ENCODE assay signal across 12 cellular contexts in the genomic region with DNA sequence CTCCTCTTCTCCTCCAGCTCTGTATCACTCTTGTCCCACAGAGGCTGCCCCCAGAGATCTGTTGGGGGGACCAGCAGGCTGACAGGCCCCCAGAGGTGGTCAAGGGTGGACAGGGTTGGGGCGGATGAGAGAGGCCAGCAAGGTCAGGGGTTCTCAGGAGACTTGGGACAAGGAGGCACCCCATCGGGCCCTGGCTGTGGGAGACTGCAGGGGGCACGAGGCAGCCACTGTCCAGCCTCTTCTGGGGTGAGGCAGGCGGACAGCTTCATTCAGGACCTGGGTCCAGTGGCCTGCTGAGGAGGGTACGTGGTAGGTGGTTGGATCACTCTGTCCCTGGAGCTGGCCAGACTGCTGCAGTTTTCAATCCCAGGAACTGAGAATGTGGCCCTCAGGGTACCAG. TPM values are rescaled to one million over a fixed set of nuclear protein-coding genes. Genes with fewer than 3 reads are reported as not detected.
"Had no signal": no experiment of that assay in that cellular context is flagged by ENCODE, and none has a peak within 500 bp of the region (broad histone marks: within the 10 kb centered on the region; RNA-seq: fewer than 3 reads in every experiment).

No MANE protein-coding gene starts in this region.

- H3K4me3 ChIP-seq: GM23248, GM23338, HAP-1 had no signal

- H3K27ac ChIP-seq: GM23248 had no signal

- DNase-seq: GM23248, GOT3, H7, H9, HCEC 1CT, HFFc6 had no signal

- H3K36me3 ChIP-seq: HAP-1 had no signal

- H3K4me3 Mint-ChIP-seq: HFFc6 had no signal

- H3K9me3 ChIP-seq: HAP-1 had no signal

- FAIRE-seq: H54 had no signal

- ATAC-seq: GM23338, HCT116 had no signal

- H3K4me1 ChIP-seq: HAP-1 had no signal

- H3K27ac Mint-ChIP-seq: GM23338, H9, HFFc6 had no signal

- H3K9me3 Mint-ChIP-seq: HFFc6 had no signal

RNA-seq across cellular contexts. Expression of a gene that starts 2.8 kb away (rescaled TPM):
- total RNA-seq: GM23248 had no signal

RNA-seq across cellular contexts. Expression of a gene that starts 24.6 kb away (rescaled TPM):
- total RNA-seq: GM23248, GM23338, H1, H4, H7, H9, HFFc6 had no signal
- polyA plus RNA-seq: GM23248, GM23338, H1 had no signal
